In genomic region chr12:93134893-93135285, GRCh38 we compare ENCODE assay signal across 1 cellular context.
TF ChIP-seq lines count a peak whose summit lies in the region.

No MANE protein-coding gene starts in this region.

TF ChIP-seq in HepG2, 621 proteins besides CTCF, POLR2A, EP300 and RAD21 (continued from another document and continues in another):
- TF ChIP-seq ZNF407 (CRISPR knock-in tag; IDR thresholded peaks at IDR 0.05; ENCODE audit: not compliant biosample characterization) (no peak), HMG20B (CRISPR knock-in tag; conservative IDR thresholded peaks at IDR 0.05) (no peak), CHD2 (IDR thresholded peaks at IDR 0.05; ENCODE audit: low read depth, low read length) (no peak), SP140L (CRISPR knock-in tag; IDR thresholded peaks at IDR 0.05; ENCODE audit: borderline replicate concordance) (peak; percentile 30; the same call in 1 of the 2 replicates), HOXA9 (CRISPR knock-in tag; IDR thresholded peaks at IDR 0.05; ENCODE audit: borderline replicate concordance) (no peak), ATRX (CRISPR knock-in tag; IDR thresholded peaks at IDR 0.05; ENCODE audit: borderline replicate concordance) (no peak), KAT2B (IDR thresholded peaks at IDR 0.05; ENCODE audit: borderline replicate concordance, low read depth, low read length) (no peak), ZNF354B (CRISPR knock-in tag; IDR thresholded peaks at IDR 0.05) (0 out of 2 replicates have a peak, but pooled peaks have one; percentile 43), HNRNPL (IDR thresholded peaks at IDR 0.05; ENCODE audit: low read depth, low read length) (no peak), SIX4 (CRISPR knock-in tag; IDR thresholded peaks at IDR 0.05) (no peak), ZFP82 (CRISPR knock-in tag; IDR thresholded peaks at IDR 0.05; ENCODE audit: borderline replicate concordance) (no peak), ZKSCAN8 (CRISPR knock-in tag; IDR thresholded peaks at IDR 0.05; ENCODE audit: borderline replicate concordance) (no peak), ZNF556 (CRISPR knock-in tag; IDR thresholded peaks at IDR 0.05; ENCODE audit: borderline replicate concordance) (peak; percentile 29; the same call in 1 of the 2 replicates), ZNF619 (CRISPR knock-in tag; IDR thresholded peaks at IDR 0.05) (no peak), TIGD3 (CRISPR knock-in tag; IDR thresholded peaks at IDR 0.05; ENCODE audit: borderline replicate concordance) (no peak), HCFC1 (IDR thresholded peaks at IDR 0.05; ENCODE audit: low read depth, low read length) (no peak), MLLT10 (CRISPR knock-in tag; IDR thresholded peaks at IDR 0.05) (no peak), ZNF263 (CRISPR knock-in tag; IDR thresholded peaks at IDR 0.05) (no peak), ZNF501 (CRISPR knock-in tag; IDR thresholded peaks at IDR 0.05) (no peak), ZNF124 (CRISPR knock-in tag; IDR thresholded peaks at IDR 0.05) (no peak), TFDP1 (CRISPR knock-in tag; IDR thresholded peaks at IDR 0.05; ENCODE audit: borderline replicate concordance) (no peak), TAF15 (IDR thresholded peaks at IDR 0.05; ENCODE audit: low read depth, low read length, poor library complexity, severe bottlenecking) (no peak), SKIL (CRISPR knock-in tag; IDR thresholded peaks at IDR 0.05; ENCODE audit: borderline replicate concordance) (peak; percentile 50; the same call in 1 of the 2 replicates), U2AF2 (IDR thresholded peaks at IDR 0.05; ENCODE audit: low read depth, low read length) (no peak), CENPX (CRISPR knock-in tag; IDR thresholded peaks at IDR 0.05) (no peak), ZBTB3 (CRISPR knock-in tag; IDR thresholded peaks at IDR 0.05; ENCODE audit: borderline replicate concordance, low read depth) (0 out of 2 replicates have a peak, but pooled peaks have one; percentile 47), NR3C1 (CRISPR knock-in tag; IDR thresholded peaks at IDR 0.05) (no peak), TGIF2 (CRISPR knock-in tag; IDR thresholded peaks at IDR 0.05) (no peak)
- TF ChIP-seq, protein P1, sequence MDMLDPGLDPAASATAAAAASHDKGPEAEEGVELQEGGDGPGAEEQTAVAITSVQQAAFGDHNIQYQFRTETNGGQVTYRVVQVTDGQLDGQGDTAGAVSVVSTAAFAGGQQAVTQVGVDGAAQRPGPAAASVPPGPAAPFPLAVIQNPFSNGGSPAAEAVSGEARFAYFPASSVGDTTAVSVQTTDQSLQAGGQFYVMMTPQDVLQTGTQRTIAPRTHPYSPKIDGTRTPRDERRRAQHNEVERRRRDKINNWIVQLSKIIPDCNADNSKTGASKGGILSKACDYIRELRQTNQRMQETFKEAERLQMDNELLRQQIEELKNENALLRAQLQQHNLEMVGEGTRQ (IDR thresholded peaks at IDR 0.05; ENCODE audit: low read depth, low read length), result no peak
- TF ChIP-seq, protein P1 (CRISPR knock-in tag; IDR thresholded peaks at IDR 0.05; ENCODE audit: borderline replicate concordance), result no peak
- TF ChIP-seq, protein P2, sequence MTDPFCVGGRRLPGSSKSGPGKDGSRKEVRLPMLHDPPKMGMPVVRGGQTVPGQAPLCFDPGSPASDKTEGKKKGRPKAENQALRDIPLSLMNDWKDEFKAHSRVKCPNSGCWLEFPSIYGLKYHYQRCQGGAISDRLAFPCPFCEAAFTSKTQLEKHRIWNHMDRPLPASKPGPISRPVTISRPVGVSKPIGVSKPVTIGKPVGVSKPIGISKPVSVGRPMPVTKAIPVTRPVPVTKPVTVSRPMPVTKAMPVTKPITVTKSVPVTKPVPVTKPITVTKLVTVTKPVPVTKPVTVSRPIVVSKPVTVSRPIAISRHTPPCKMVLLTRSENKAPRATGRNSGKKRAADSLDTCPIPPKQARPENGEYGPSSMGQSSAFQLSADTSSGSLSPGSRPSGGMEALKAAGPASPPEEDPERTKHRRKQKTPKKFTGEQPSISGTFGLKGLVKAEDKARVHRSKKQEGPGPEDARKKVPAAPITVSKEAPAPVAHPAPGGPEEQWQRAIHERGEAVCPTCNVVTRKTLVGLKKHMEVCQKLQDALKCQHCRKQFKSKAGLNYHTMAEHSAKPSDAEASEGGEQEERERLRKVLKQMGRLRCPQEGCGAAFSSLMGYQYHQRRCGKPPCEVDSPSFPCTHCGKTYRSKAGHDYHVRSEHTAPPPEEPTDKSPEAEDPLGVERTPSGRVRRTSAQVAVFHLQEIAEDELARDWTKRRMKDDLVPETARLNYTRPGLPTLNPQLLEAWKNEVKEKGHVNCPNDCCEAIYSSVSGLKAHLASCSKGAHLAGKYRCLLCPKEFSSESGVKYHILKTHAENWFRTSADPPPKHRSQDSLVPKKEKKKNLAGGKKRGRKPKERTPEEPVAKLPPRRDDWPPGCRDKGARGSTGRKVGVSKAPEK (CRISPR knock-in tag; IDR thresholded peaks at IDR 0.05; ENCODE audit: borderline replicate concordance), result 0 out of 2 replicates have a peak, but pooled peaks have one; percentile 74
- TF ChIP-seq, protein P3, sequence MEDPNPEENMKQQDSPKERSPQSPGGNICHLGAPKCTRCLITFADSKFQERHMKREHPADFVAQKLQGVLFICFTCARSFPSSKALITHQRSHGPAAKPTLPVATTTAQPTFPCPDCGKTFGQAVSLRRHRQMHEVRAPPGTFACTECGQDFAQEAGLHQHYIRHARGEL (CRISPR knock-in tag; IDR thresholded peaks at IDR 0.05), result no peak
- TF ChIP-seq, protein P4, sequence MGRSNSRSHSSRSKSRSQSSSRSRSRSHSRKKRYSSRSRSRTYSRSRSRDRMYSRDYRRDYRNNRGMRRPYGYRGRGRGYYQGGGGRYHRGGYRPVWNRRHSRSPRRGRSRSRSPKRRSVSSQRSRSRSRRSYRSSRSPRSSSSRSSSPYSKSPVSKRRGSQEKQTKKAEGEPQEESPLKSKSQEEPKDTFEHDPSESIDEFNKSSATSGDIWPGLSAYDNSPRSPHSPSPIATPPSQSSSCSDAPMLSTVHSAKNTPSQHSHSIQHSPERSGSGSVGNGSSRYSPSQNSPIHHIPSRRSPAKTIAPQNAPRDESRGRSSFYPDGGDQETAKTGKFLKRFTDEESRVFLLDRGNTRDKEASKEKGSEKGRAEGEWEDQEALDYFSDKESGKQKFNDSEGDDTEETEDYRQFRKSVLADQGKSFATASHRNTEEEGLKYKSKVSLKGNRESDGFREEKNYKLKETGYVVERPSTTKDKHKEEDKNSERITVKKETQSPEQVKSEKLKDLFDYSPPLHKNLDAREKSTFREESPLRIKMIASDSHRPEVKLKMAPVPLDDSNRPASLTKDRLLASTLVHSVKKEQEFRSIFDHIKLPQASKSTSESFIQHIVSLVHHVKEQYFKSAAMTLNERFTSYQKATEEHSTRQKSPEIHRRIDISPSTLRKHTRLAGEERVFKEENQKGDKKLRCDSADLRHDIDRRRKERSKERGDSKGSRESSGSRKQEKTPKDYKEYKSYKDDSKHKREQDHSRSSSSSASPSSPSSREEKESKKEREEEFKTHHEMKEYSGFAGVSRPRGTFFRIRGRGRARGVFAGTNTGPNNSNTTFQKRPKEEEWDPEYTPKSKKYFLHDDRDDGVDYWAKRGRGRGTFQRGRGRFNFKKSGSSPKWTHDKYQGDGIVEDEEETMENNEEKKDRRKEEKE (IDR thresholded peaks at IDR 0.05), result no peak
